ENCODE assay signal across 23 cellular contexts in genomic region chr1:3461238-3461933, GRCh38. TPM values are rescaled to one million over a fixed set of nuclear protein-coding genes. Genes with fewer than 3 reads are reported as not detected.
DNase-seq lines count a peak whose midpoint lies in the region; ATAC-seq and TF ChIP-seq lines count a peak whose summit lies in the region.
"Had no signal": no experiment of that assay in that cellular context is flagged by ENCODE, and none has a peak within 500 bp of the region (broad histone marks: within the 10 kb centered on the region; RNA-seq: fewer than 3 reads in every experiment).

No MANE protein-coding gene starts in this region.

- no peak overlapping the region for H3K4me3 Mint-ChIP-seq in glutamatergic neuron (ENCODE audit: unreplicated experiment)
- no peak overlapping the region for H3K4me3 Mint-ChIP-seq in activated T-helper 1 cell treated with anti-CD3 and anti-CD28 coated beads, Interleukin-12 subunit alpha, Interleukin-12 subunit beta, Interleukin-2, Interleukin-4 antibody, amounts not matched to agents 30 ng/mL and 10 ng/mL and 1 ng/mL, durations not matched to agents 14 hours and 24 hours and 36 hours
- H3K4me3 Mint-ChIP-seq: activated naive CD4-positive, alpha-beta T cell treated with anti-CD3 and anti-CD28 coated beads for 36 hours; activated T-cell treated with anti-CD3 and anti-CD28 coated beads, Interleukin-2, amount 50 U/mL, for 4 hours; type B pancreatic cell had no signal

- H3K27me3 Mint-ChIP-seq in glutamatergic neuron (ENCODE audit: unreplicated experiment) = peaks cover 4% of the 10 kb centered on the region
- peaks cover 2% of the 10 kb centered on the region for H3K27me3 Mint-ChIP-seq in activated T-helper 1 cell treated with anti-CD3 and anti-CD28 coated beads, Interleukin-12 subunit alpha, Interleukin-12 subunit beta, Interleukin-2, Interleukin-4 antibody, amounts not matched to agents 30 ng/mL and 10 ng/mL and 1 ng/mL, durations not matched to agents 14 hours and 24 hours and 36 hours (ENCODE audit: insufficient read depth)
- H3K27me3 Mint-ChIP-seq: type B pancreatic cell had no signal

- peaks cover 3% of the 10 kb centered on the region for H3K36me3 ChIP-seq in mucosa of stomach (ENCODE audit: control insufficient read depth, insufficient read depth, low read length)
- H3K36me3 ChIP-seq in testis (ENCODE audit: low read depth, missing control alignments) = no peaks in the 10 kb centered on the region
- H3K36me3 ChIP-seq: gastrocnemius medialis had no signal

- DNase-seq in Right ventricle myocardium inferior (ENCODE audit: missing footprints) = peak; percentile 59
- DNase-seq in cardiac septum (ENCODE audit: low spot score) = no peak
- DNase-seq in glutamatergic neuron = peak; percentile 14
- DNase-seq in testis = no peak
- no peak for DNase-seq in NCI-H146 treated with DMSO at 0.1 percent for 48 hours (lab: John Stamatoyannopoulos, UW; ENCODE audit: unreplicated experiment)
- DNase-seq in activated T-helper 1 cell treated with anti-CD3 and anti-CD28 coated beads, Interleukin-12 subunit alpha, Interleukin-12 subunit beta, Interleukin-2, Interleukin-4 antibody, amounts not matched to agents 30 ng/mL and 10 ng/mL and 1 ng/mL, durations not matched to agents 14 hours and 24 hours and 36 hours (ENCODE audit: low spot score) = no peak
- no peak for DNase-seq in coronary artery (ENCODE audit: low spot score)
- DNase-seq: activated CD8-positive, alpha-beta memory T cell treated with anti-CD3 and anti-CD28 coated beads for 24 hours; activated naive CD4-positive, alpha-beta T cell treated with anti-CD3 and anti-CD28 coated beads for 36 hours; activated T-cell treated with anti-CD3 and anti-CD28 coated beads, Interleukin-2, amount 50 U/mL, for 4 hours; DMS79; esophagus squamous epithelium; gastrocnemius medialis; mesendoderm; NCI-H1092; NCI-H2029; NCI-H345; OCI-M1; SIG-M5; stimulated activated CD4-positive, alpha-beta T cell treated with anti-CD3 and anti-CD28 coated beads, Interleukin-4, amount 100 ng/mL, for 24 hours; stimulated activated naive CD8-positive, alpha-beta T cell treated with anti-CD3 and anti-CD28 coated beads, Interleukin-15, Interleukin-2, amounts not matched to agents 100 U/mL and 50 U/mL, for 24 hours had no signal

- intact Hi-C loops in Right ventricle myocardium inferior (cut with DNase I) = no loop called here
- intact Hi-C loops in cardiac septum (cut with DNase I) = no loop called here
- intact Hi-C loops in testis (cut with DNase I; ENCODE audit: low total_unique reads) = no loop called here
- intact Hi-C loops in activated T-helper 1 cell treated with anti-CD3 and anti-CD28 coated beads, Interleukin-12 subunit alpha, Interleukin-12 subunit beta, Interleukin-2, Interleukin-4 antibody, amounts not matched to agents 30 ng/mL and 10 ng/mL and 1 ng/mL, durations not matched to agents 14 hours and 24 hours and 36 hours (cut with micrococcal nuclease) = no loop called here

- TF ChIP-seq POLR2A in testis (IDR thresholded peaks at IDR 0.05) = no peak

- peak overlapping the region; percentile 68 for H3K9ac ChIP-seq in mucosa of stomach (ENCODE audit: low read length)

- H3K9me3 ChIP-seq in mucosa of stomach (ENCODE audit: control insufficient read depth, low read length) = no peaks in the 10 kb centered on the region
- no peaks in the 10 kb centered on the region for H3K9me3 ChIP-seq in testis
- H3K9me3 ChIP-seq: esophagus squamous epithelium, gastrocnemius medialis had no signal

- peaks cover 22% of the 10 kb centered on the region for H3K4me1 Mint-ChIP-seq in glutamatergic neuron (ENCODE audit: low read depth, unreplicated experiment)
- no peaks in the 10 kb centered on the region for H3K4me1 Mint-ChIP-seq in activated T-helper 1 cell treated with anti-CD3 and anti-CD28 coated beads, Interleukin-12 subunit alpha, Interleukin-12 subunit beta, Interleukin-2, Interleukin-4 antibody, amounts not matched to agents 30 ng/mL and 10 ng/mL and 1 ng/mL, durations not matched to agents 14 hours and 24 hours and 36 hours (ENCODE audit: low read depth)

- no peaks in the 10 kb centered on the region for H3K36me3 Mint-ChIP-seq in glutamatergic neuron (ENCODE audit: unreplicated experiment)
- H3K36me3 Mint-ChIP-seq in activated T-helper 1 cell treated with anti-CD3 and anti-CD28 coated beads, Interleukin-12 subunit alpha, Interleukin-12 subunit beta, Interleukin-2, Interleukin-4 antibody, amounts not matched to agents 30 ng/mL and 10 ng/mL and 1 ng/mL, durations not matched to agents 14 hours and 24 hours and 36 hours (ENCODE audit: low read depth) = no peaks in the 10 kb centered on the region
- H3K36me3 Mint-ChIP-seq: type B pancreatic cell had no signal

- peaks cover 74% of the 10 kb centered on the region for H3K4me1 ChIP-seq in mucosa of stomach (ENCODE audit: control insufficient read depth, insufficient read depth, low read length)
- peaks cover 46% of the 10 kb centered on the region for H3K4me1 ChIP-seq in testis

- no peak for ATAC-seq in Right ventricle myocardium inferior
- ATAC-seq: activated T-cell treated with anti-CD3 and anti-CD28 coated beads, Interleukin-2, amount 50 U/mL, for 4 hours; gastrocnemius medialis; stimulated activated naive CD8-positive, alpha-beta T cell treated with anti-CD3 and anti-CD28 coated beads, Interleukin-15, Interleukin-2, amounts not matched to agents 100 U/mL and 50 U/mL, for 24 hours had no signal

- H3K27ac ChIP-seq in testis = peak overlapping the region; percentile 66 to 80
- H3K27ac ChIP-seq in coronary artery = no peak overlapping the region

- WGBS in testis, 2 donors = 89 to 90% methylated on average over 20 to 30 of the region's 30 CpGs

- TF ChIP-seq CTCF in glutamatergic neuron (IDR thresholded peaks at IDR 0.05; ENCODE audit: partially characterized antibody, unreplicated experiment) = no peak
- no peak for TF ChIP-seq CTCF in testis (IDR thresholded peaks at IDR 0.05)
- no peak for TF ChIP-seq CTCF in coronary artery (IDR thresholded peaks at IDR 0.05)

- H3K27ac Mint-ChIP-seq in glutamatergic neuron (ENCODE audit: unreplicated experiment) = no peak overlapping the region
- H3K27ac Mint-ChIP-seq in activated T-helper 1 cell treated with anti-CD3 and anti-CD28 coated beads, Interleukin-12 subunit alpha, Interleukin-12 subunit beta, Interleukin-2, Interleukin-4 antibody, amounts not matched to agents 30 ng/mL and 10 ng/mL and 1 ng/mL, durations not matched to agents 14 hours and 24 hours and 36 hours = no peak overlapping the region
- H3K27ac Mint-ChIP-seq: activated naive CD4-positive, alpha-beta T cell treated with anti-CD3 and anti-CD28 coated beads for 36 hours had no signal

- H3K27me3 ChIP-seq in mucosa of stomach (ENCODE audit: control insufficient read depth, insufficient read depth, low read length) = no peaks in the 10 kb centered on the region
- no peaks in the 10 kb centered on the region for H3K27me3 ChIP-seq in testis
- H3K27me3 ChIP-seq: esophagus squamous epithelium, gastrocnemius medialis had no signal

- H3K4me3 ChIP-seq in mucosa of stomach (ENCODE audit: low read length) (no peak overlapping the region), testis (no peak overlapping the region), coronary artery (no peak overlapping the region)
- H3K4me3 ChIP-seq: esophagus squamous epithelium, gastrocnemius medialis had no signal

- H3K9me3 Mint-ChIP-seq in glutamatergic neuron (ENCODE audit: unreplicated experiment) = peaks cover 1% of the 10 kb centered on the region
- H3K9me3 Mint-ChIP-seq in activated T-helper 1 cell treated with anti-CD3 and anti-CD28 coated beads, Interleukin-12 subunit alpha, Interleukin-12 subunit beta, Interleukin-2, Interleukin-4 antibody, amounts not matched to agents 30 ng/mL and 10 ng/mL and 1 ng/mL, durations not matched to agents 14 hours and 24 hours and 36 hours = no peaks in the 10 kb centered on the region
- H3K9me3 Mint-ChIP-seq: activated naive CD4-positive, alpha-beta T cell treated with anti-CD3 and anti-CD28 coated beads for 36 hours; activated T-cell treated with anti-CD3 and anti-CD28 coated beads, Interleukin-2, amount 50 U/mL, for 4 hours; type B pancreatic cell had no signal

RNA-seq across cellular contexts. Expression of gene ARHGEF16, which starts 6.9 kb away (rescaled TPM):
- total RNA-seq in Right ventricle myocardium inferior (1.4 TPM), cardiac septum (0.57 TPM), glutamatergic neuron (ENCODE audit: unreplicated experiment) (0.34 TPM), testis (10 to 100 TPM; 17.1 to 25.7 TPM)
- 5.7 TPM for polyA plus RNA-seq in testis (ENCODE audit: insufficient read depth, low read depth, low replicate concordance)
- total RNA-seq in activated T-helper 1 cell treated with anti-CD3 and anti-CD28 coated beads, Interleukin-12 subunit alpha, Interleukin-12 subunit beta, Interleukin-2, Interleukin-4 antibody, amounts not matched to agents 30 ng/mL and 10 ng/mL and 1 ng/mL, durations not matched to agents 14 hours and 24 hours and 36 hours = not detected in 2 replicates

Comparison
In these comparisons a context has a peak if more than half of its experiments do, and no peak if none do; other contexts are left out.
1. DNase-seq: peak in Right ventricle myocardium inferior (single experiment) and glutamatergic neuron (single experiment); none in cardiac septum (single experiment), testis (single experiment), NCI-H146 treated with DMSO at 0.1 percent for 48 hours (single experiment), activated T-helper 1 cell treated with anti-CD3 and anti-CD28 coated beads, Interleukin-12 subunit alpha, Interleukin-12 subunit beta, Interleukin-2, Interleukin-4 antibody, amounts not matched to agents 30 ng/mL and 10 ng/mL and 1 ng/mL, durations not matched to agents 14 hours and 24 hours and 36 hours (single experiment) and coronary artery (single experiment).
2. H3K27ac ChIP-seq: peak in testis (2 of 2); none in coronary artery (0 of 2).